9 cellular contexts compared by ENCODE assay signal in genomic region chr2:43084699-43085091, GRCh38.
DNase-seq lines count a peak whose midpoint lies in the region; ATAC-seq and TF ChIP-seq lines count a peak whose summit lies in the region.
"Had no signal": no experiment of that assay in that cellular context is flagged by ENCODE, and none has a peak within 500 bp of the region (broad histone marks: within the 10 kb centered on the region; RNA-seq: fewer than 3 reads in every experiment).

No MANE protein-coding gene starts in this region.

- no peak for TF ChIP-seq CTCF in WERI-Rb-1 (IDR thresholded peaks at IDR 0.05; ENCODE audit: low read depth, low read length)
- TF ChIP-seq CTCF in osteoblast (IDR thresholded peaks at IDR 0.05; ENCODE audit: extremely low read depth, low read depth, low read length): no peak

- H3K79me2 ChIP-seq in osteoblast (ENCODE audit: insufficient read depth, low read length): no peaks in the 10 kb centered on the region

- DNase-seq in AG08395 (ENCODE audit: low spot score) (peak; percentile 46), WERI-Rb-1 (no peak), fibroblast of the conjunctiva (ENCODE audit: low read depth) (peak; percentile 24), osteoblast (ENCODE audit: insufficient read length, low spot score, missing footprints) (no peak), DMS114 treated with DMSO at 0.1 percent for 48 hours (lab: John Stamatoyannopoulos, UW; ENCODE audit: unreplicated experiment) (no peak)
- no peak for DNase-seq in activated CD4-positive, alpha-beta T cell treated with anti-CD3 and anti-CD28 coated beads, Interleukin-2, amount 10 ng/mL, durations not matched to agents 7 days and 5 days
- DNase-seq: SHP77 had no signal

- H3K27ac Mint-ChIP-seq in activated CD4-positive, alpha-beta T cell treated with anti-CD3 and anti-CD28 coated beads, Interleukin-2, amount 10 ng/mL, durations not matched to agents 7 days and 5 days: no peak overlapping the region

- H3K4me3 ChIP-seq in WERI-Rb-1 (ENCODE audit: low read depth, low read length): no peak overlapping the region
- no peak overlapping the region for H3K4me3 ChIP-seq in osteoblast (ENCODE audit: insufficient read depth, low read length)

- peaks cover 2% of the 10 kb centered on the region for H3K36me3 Mint-ChIP-seq in activated CD4-positive, alpha-beta T cell treated with anti-CD3 and anti-CD28 coated beads, Interleukin-2, amount 10 ng/mL, durations not matched to agents 7 days and 5 days (ENCODE audit: low read depth)

- POLR2A ChIA-PET in activated CD4-positive, alpha-beta T cell treated with anti-CD3 and anti-CD28 coated beads, Interleukin-2, amount 10 ng/mL, durations not matched to agents 7 days and 5 days (lab: Charles Lee): no interaction called here

- no peaks in the 10 kb centered on the region for H3K9me3 Mint-ChIP-seq in activated CD4-positive, alpha-beta T cell treated with anti-CD3 and anti-CD28 coated beads, Interleukin-2, amount 10 ng/mL, durations not matched to agents 7 days and 5 days

- peaks cover 5% of the 10 kb centered on the region for H3K4me1 Mint-ChIP-seq in activated CD4-positive, alpha-beta T cell treated with anti-CD3 and anti-CD28 coated beads, Interleukin-2, amount 10 ng/mL, durations not matched to agents 7 days and 5 days

- no peaks in the 10 kb centered on the region for H3K36me3 ChIP-seq in WERI-Rb-1
- no peaks in the 10 kb centered on the region for H3K36me3 ChIP-seq in osteoblast (ENCODE audit: insufficient read depth, low read length)

- no peaks in the 10 kb centered on the region for H3K9me3 ChIP-seq in WERI-Rb-1 (ENCODE audit: severe bottlenecking)
- no peaks in the 10 kb centered on the region for H3K9me3 ChIP-seq in osteoblast (ENCODE audit: low read depth, low read length)

- peak overlapping the region; percentile 11 for H2AFZ ChIP-seq in osteoblast (ENCODE audit: low read length)

- H3K4me1 ChIP-seq in osteoblast (ENCODE audit: insufficient read depth, low read length): peaks cover 60% of the 10 kb centered on the region

- no peak for ATAC-seq in GM21737 (IDR thresholded peaks at IDR 0.05; ENCODE audit: unreplicated experiment)
- ATAC-seq in GM21529 (IDR thresholded peaks at IDR 0.05; ENCODE audit: unreplicated experiment): no peak

- H3K27me3 ChIP-seq in WERI-Rb-1 (ENCODE audit: insufficient read depth, low read depth, severe bottlenecking): no peaks in the 10 kb centered on the region
- no peaks in the 10 kb centered on the region for H3K27me3 ChIP-seq in osteoblast (ENCODE audit: insufficient read depth, low read length)

- H3K4me2 ChIP-seq in osteoblast (ENCODE audit: insufficient read depth, low read length): no peak overlapping the region

- no peaks in the 10 kb centered on the region for H3K27me3 Mint-ChIP-seq in activated CD4-positive, alpha-beta T cell treated with anti-CD3 and anti-CD28 coated beads, Interleukin-2, amount 10 ng/mL, durations not matched to agents 7 days and 5 days

- CTCF ChIA-PET in activated CD4-positive, alpha-beta T cell treated with anti-CD3 and anti-CD28 coated beads, Interleukin-2, amount 10 ng/mL, durations not matched to agents 7 days and 5 days (lab: Charles Lee): interaction anchor here (1.1 kb wide), 1 partner anchor 11 kb away, joined by 3 read pairs; no protein-coding TSS in a partner anchor

- no peaks in the 10 kb centered on the region for H4K20me1 ChIP-seq in osteoblast (ENCODE audit: insufficient read depth, low read length)

- H3K27ac ChIP-seq in WERI-Rb-1: peak overlapping the region; percentile 57
- H3K27ac ChIP-seq in osteoblast (ENCODE audit: low read depth, low read length): peak overlapping the region; percentile 94

- no peak overlapping the region for H3K4me3 Mint-ChIP-seq in activated CD4-positive, alpha-beta T cell treated with anti-CD3 and anti-CD28 coated beads, Interleukin-2, amount 10 ng/mL, durations not matched to agents 7 days and 5 days

Comparison
In these comparisons a context has a peak if more than half of its experiments do, and no peak if none do; other contexts are left out.
1. DNase-seq: peak in AG08395 (single experiment) and fibroblast of the conjunctiva (single experiment); none in WERI-Rb-1 (single experiment), osteoblast (single experiment), DMS114 treated with DMSO at 0.1 percent for 48 hours (single experiment) and activated CD4-positive, alpha-beta T cell treated with anti-CD3 and anti-CD28 coated beads, Interleukin-2, amount 10 ng/mL, durations not matched to agents 7 days and 5 days (single experiment).